20 cellular contexts compared by ENCODE assay signal in genomic region chr14:104309657-104310369, GRCh38.
"Had no signal": no experiment of that assay in that cellular context is flagged by ENCODE, and none has a peak within 500 bp of the region (broad histone marks: within the 10 kb centered on the region; RNA-seq: fewer than 3 reads in every experiment).

No MANE protein-coding gene starts in this region.

- FAIRE-seq: colon, endothelial cell of umbilical vein had no signal

- H3K9me3 ChIP-seq: lower lobe of right lung, suprapubic skin, thyroid gland, upper lobe of left lung, vagina had no signal

- H3K4me2 ChIP-seq: smooth muscle cell had no signal

- H3K36me3 ChIP-seq: heart left ventricle, left ventricle myocardium inferior, lower lobe of right lung, right atrium auricular region, suprapubic skin, thyroid gland, upper lobe of left lung, vagina had no signal

- H3K4me3 ChIP-seq: heart left ventricle, left ventricle myocardium inferior, lower lobe of right lung, right atrium auricular region, smooth muscle cell, suprapubic skin, thyroid gland, upper lobe of left lung, vagina had no signal

- H3K27ac ChIP-seq: foreskin keratinocyte, heart left ventricle, left ventricle myocardium inferior, lower lobe of right lung, right atrium auricular region, suprapubic skin, thyroid gland, upper lobe of left lung, vagina had no signal

- H3K4me1 ChIP-seq: foreskin keratinocyte, heart left ventricle, left ventricle myocardium inferior, lower lobe of right lung, right atrium auricular region, suprapubic skin, thyroid gland, upper lobe of left lung, vagina had no signal

- H3K27me3 ChIP-seq: foreskin keratinocyte, heart left ventricle, right atrium auricular region, thyroid gland, upper lobe of left lung, vagina had no signal

- DNase-seq: endodermal cell; erythroblast; foreskin keratinocyte; hypothalamus; islet precursor cell; left ventricle myocardium inferior; lower lobe of right lung; stimulated activated CD4-positive, alpha-beta T cell treated with anti-CD3 and anti-CD28 coated beads, Interleukin-4, amount 100 ng/mL, for 1 hour; stimulated activated CD8-positive, alpha-beta memory T cell treated with anti-CD3 and anti-CD28 coated beads, Interleukin-4, amount 100 ng/mL, for 48 hours; stimulated activated naive CD8-positive, alpha-beta T cell treated with anti-CD3 and anti-CD28 coated beads, Interleukin-15, Interleukin-2, amounts not matched to agents 100 U/mL and 50 U/mL, for 24 hours; thyroid gland had no signal

- ATAC-seq: foreskin keratinocyte; heart left ventricle; lower lobe of right lung; stimulated activated effector memory CD8-positive, alpha-beta T cell treated with anti-CD3 and anti-CD28 coated beads, Interleukin-12 subunit alpha, Interleukin-12 subunit beta, amount 100 ng/mL, for 72 hours; stimulated activated naive CD8-positive, alpha-beta T cell treated with anti-CD3 and anti-CD28 coated beads, Interleukin-15, Interleukin-2, amounts not matched to agents 100 U/mL and 50 U/mL, for 24 hours had no signal
